35 cellular contexts compared by ENCODE assay signal in the genomic region with DNA sequence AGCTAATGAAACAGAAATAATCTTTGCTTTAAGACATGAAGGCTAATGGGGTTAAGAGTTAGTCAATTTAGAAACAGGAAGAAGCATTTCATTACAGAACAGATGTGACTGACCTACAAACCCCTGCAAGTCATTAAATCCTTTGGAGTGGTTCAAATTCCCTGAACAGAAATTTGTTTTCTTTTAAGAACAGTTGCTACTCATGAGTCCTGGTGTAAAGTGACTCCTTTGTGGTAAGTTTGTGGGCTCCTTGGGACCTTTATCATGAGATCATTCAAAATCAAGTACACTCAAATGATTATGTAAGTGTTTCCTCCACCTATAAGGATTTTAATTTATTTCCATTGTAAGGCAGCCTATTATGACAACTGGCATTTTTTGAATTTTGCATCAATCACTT. TPM values are rescaled to one million over a fixed set of nuclear protein-coding genes. Genes with fewer than 3 reads are reported as not detected.
"Had no signal": no experiment of that assay in that cellular context is flagged by ENCODE, and none has a peak within 500 bp of the region (broad histone marks: within the 10 kb centered on the region; RNA-seq: fewer than 3 reads in every experiment).

No MANE protein-coding gene starts in this region.

- H3K4me2 ChIP-seq: hepatocyte had no signal

- H3K36me3 ChIP-seq: left lung, upper lobe of left lung had no signal

- H3K9me3 ChIP-seq: left lung, upper lobe of left lung had no signal

- H3K79me2 ChIP-seq: hepatocyte, parathyroid adenoma had no signal

- H2AFZ ChIP-seq: hepatocyte, parathyroid adenoma had no signal

- H3K9me3 Mint-ChIP-seq: activated naive CD4-positive, alpha-beta T cell treated with anti-CD3 and anti-CD28 coated beads, Interleukin-2, amount 10 ng/mL, durations not matched to agents 7 days and 5 days; activated naive CD8-positive, alpha-beta T cell treated with anti-CD3 and anti-CD28 coated beads, Interleukin-2, amount 50 U/mL, for 24 hours; nephron; T-helper 1 cell treated with Interleukin-12 subunit alpha and Interleukin-12 subunit beta and Interleukin-4 antibody, amounts not matched to agents 30 μg/mL and 1 μg/mL, for 36 hours had no signal

- DNase-seq: activated CD4-positive, alpha-beta T cell treated with anti-CD3 and anti-CD28 coated beads for 4 hours; activated CD4-positive, alpha-beta T cell treated with anti-CD3 and anti-CD28 coated beads, Interleukin-2, amount 50 U/mL, for 48 hours; activated CD4-positive, CD25-positive, alpha-beta regulatory T cell; activated CD8-positive, alpha-beta memory T cell treated with anti-CD3 and anti-CD28 coated beads, Interleukin-2, amount 50 U/mL, for 48 hours; activated effector memory CD4-positive, alpha-beta T cell treated with Interleukin-2 at 50 U/mL for 16 hours; activated naive CD4-positive, alpha-beta T cell treated with anti-CD3 and anti-CD28 coated beads, Interleukin-2, amount 10 ng/mL, durations not matched to agents 7 days and 5 days; activated naive CD8-positive, alpha-beta T cell treated with anti-CD3 and anti-CD28 coated beads, Interleukin-2, amount 50 U/mL, for 24 hours; activated T-cell treated with anti-CD3 and anti-CD28 coated beads, Interleukin-2, amount 50 U/mL, for 48 hours; glutamatergic neuron; immature natural killer cell; left lung; nucleus accumbens; right cardiac atrium; small intestine; stimulated activated CD4-positive, alpha-beta T cell treated with anti-CD3 and anti-CD28 coated beads, Interleukin-2, amount 100 ng/mL, for 48 hours; stimulated activated CD8-positive, alpha-beta memory T cell treated with anti-CD3 and anti-CD28 coated beads, Interleukin-4, amount 100 ng/mL, for 48 hours; stimulated activated naive CD4-positive, alpha-beta T cell; T1000; upper lobe of left lung had no signal

- H3K4me1 Mint-ChIP-seq: activated naive CD4-positive, alpha-beta T cell treated with anti-CD3 and anti-CD28 coated beads, Interleukin-2, amount 10 ng/mL, durations not matched to agents 7 days and 5 days; activated naive CD8-positive, alpha-beta T cell treated with anti-CD3 and anti-CD28 coated beads, Interleukin-2, amount 50 U/mL, for 24 hours; immature natural killer cell had no signal

- H3K27me3 Mint-ChIP-seq: activated naive CD4-positive, alpha-beta T cell treated with anti-CD3 and anti-CD28 coated beads, Interleukin-2, amount 10 ng/mL, durations not matched to agents 7 days and 5 days; brain had no signal

- H3K4me3 ChIP-seq: hepatocyte, left lung, upper lobe of left lung had no signal

- H3K4me3 Mint-ChIP-seq: activated naive CD4-positive, alpha-beta T cell treated with anti-CD3 and anti-CD28 coated beads, Interleukin-2, amount 10 ng/mL, durations not matched to agents 7 days and 5 days; activated naive CD8-positive, alpha-beta T cell treated with anti-CD3 and anti-CD28 coated beads, Interleukin-2, amount 50 U/mL, for 24 hours; brain; immature natural killer cell; mesothelial cell of epicardium; nephron; T-helper 1 cell treated with Interleukin-12 subunit alpha and Interleukin-12 subunit beta and Interleukin-4 antibody, amounts not matched to agents 30 μg/mL and 1 μg/mL, for 36 hours had no signal

- H3K27me3 ChIP-seq: hepatocyte, left lung, upper lobe of left lung had no signal

- H3K4me1 ChIP-seq: left lung, parathyroid adenoma, upper lobe of left lung had no signal

- H3K36me3 Mint-ChIP-seq: activated naive CD4-positive, alpha-beta T cell treated with anti-CD3 and anti-CD28 coated beads, Interleukin-2, amount 10 ng/mL, durations not matched to agents 7 days and 5 days; brain; immature natural killer cell; mesothelial cell of epicardium had no signal

- H3K9ac ChIP-seq: parathyroid adenoma had no signal

- ATAC-seq: activated naive CD8-positive, alpha-beta T cell treated with anti-CD3 and anti-CD28 coated beads, Interleukin-2, amount 50 U/mL, for 24 hours; left lung; right cardiac atrium had no signal

- H3K27ac ChIP-seq: hepatocyte, left lung, parathyroid adenoma, upper lobe of left lung had no signal

RNA-seq across cellular contexts. Expression of a gene that starts 1.2 kb away (rescaled TPM):
- total RNA-seq: activated CD8-positive, alpha-beta memory T cell treated with anti-CD3 and anti-CD28 coated beads for 36 hours; cardiac septum; chondrocyte; epithelial cell of proximal tubule; frontal cortex; hepatocyte; kidney epithelial cell; left lung; lung microvascular endothelial cell; pulmonary artery endothelial cell; right cardiac atrium; subcutaneous adipose tissue; upper lobe of left lung had no signal
- polyA plus RNA-seq: immature natural killer cell, right cardiac atrium, small intestine, thymus had no signal
